14 cellular contexts compared by ENCODE assay signal in the genomic region with DNA sequence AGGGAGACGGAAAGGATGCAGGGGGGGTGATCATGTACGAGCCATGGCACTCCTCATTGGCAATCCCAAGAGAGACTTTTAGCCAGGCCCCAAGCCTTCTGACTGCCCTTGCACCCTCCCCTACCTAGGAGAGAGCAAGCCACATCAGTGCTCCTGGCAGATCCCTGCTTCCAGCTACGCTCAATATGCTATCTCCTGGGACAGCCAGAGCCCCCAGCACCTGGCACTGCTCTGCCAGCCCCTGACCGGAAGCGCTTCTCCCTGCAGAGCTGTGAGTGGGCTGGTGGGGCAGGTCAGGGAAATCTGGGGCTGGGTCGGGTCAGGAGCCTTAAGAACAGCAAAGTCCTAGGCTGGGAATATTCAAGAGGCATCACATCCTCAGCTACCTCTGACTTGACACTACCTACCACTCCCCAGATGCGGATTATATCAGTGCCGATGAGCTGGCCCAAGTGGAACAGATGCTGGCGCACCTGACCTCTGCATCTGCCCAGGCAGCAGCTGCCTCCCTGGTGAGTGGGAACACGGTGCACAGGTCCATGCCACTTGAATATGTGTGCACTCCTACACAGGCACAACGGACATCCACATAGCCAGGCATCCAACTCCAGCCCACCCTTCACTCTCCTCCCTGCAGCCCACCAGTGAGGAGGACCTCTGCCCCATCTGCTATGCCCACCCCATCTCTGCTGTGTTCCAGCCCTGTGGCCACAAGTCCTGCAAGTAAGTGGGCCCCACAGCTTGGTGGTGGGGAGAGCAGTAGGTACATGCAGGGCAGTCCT. TPM values are rescaled to one million over a fixed set of nuclear protein-coding genes. Genes with fewer than 3 reads are reported as not detected.
DNase-seq lines count a peak whose midpoint lies in the region; ATAC-seq and TF ChIP-seq lines count a peak whose summit lies in the region.
"Had no signal": no experiment of that assay in that cellular context is flagged by ENCODE, and none has a peak within 500 bp of the region (broad histone marks: within the 10 kb centered on the region; RNA-seq: fewer than 3 reads in every experiment).

No MANE protein-coding gene starts in this region.

- H3K36me3 ChIP-seq in SK-N-SH (replicated peaks in 1 of 2; ENCODE audit: control insufficient read depth in 1 of 2, insufficient read depth in 2 of 2, low read length in 1 of 2), result peaks cover 0 to 40% of the 10 kb centered on the region in 2 experiments
- peaks cover 3 to 24% of the 10 kb centered on the region in 2 experiments; a peak in 2 of 4 replicates for H3K36me3 ChIP-seq in HCT116 (ENCODE audit: control insufficient read depth in 1 of 2, insufficient read depth in 2 of 2, low read length in 2 of 2)

- H3K27me3 Mint-ChIP-seq in effector memory CD8-positive, alpha-beta T cell, result no peaks in the 10 kb centered on the region

- H2AFZ ChIP-seq in SK-N-SH (ENCODE audit: low read depth) (no peak overlapping the region), HCT116 (ENCODE audit: low read depth, low read length, poor library complexity, severe bottlenecking) (no peak overlapping the region)

- TF ChIP-seq RAD21 in SK-N-SH (IDR thresholded peaks at IDR 0.05; ENCODE audit: low read length), result no peak
- no peak for TF ChIP-seq RAD21 in HCT116 (IDR thresholded peaks at IDR 0.05; ENCODE audit: low read depth)

- POLR2A ChIA-PET in SK-N-SH (lab: Yijun Ruan, JAX), result interaction anchor here (0.6 kb wide), 1 partner anchor 83 kb away, joined by 3 read pairs; the partner anchor contains the start of gene INKA1
- POLR2A ChIA-PET in HCT116 (lab: Charles Lee), result interaction anchor here (0.7 kb wide), 1 partner anchor 170 kb away, joined by 5 read pairs; no protein-coding TSS in a partner anchor

- DNase-seq in SK-N-SH (peak; percentile 33), HCT116 (ENCODE audit: low read depth, low spot score) (no peak), sciatic nerve (ENCODE audit: low spot score) (peak; percentile 52), A172 (ENCODE audit: low spot score) (no peak), SHP77 treated with DMSO at 0.1 percent for 48 hours (lab: John Stamatoyannopoulos, UW) (no peak)
- DNase-seq in effector memory CD8-positive, alpha-beta T cell, result no peak
- DNase-seq: activated CD4-positive, alpha-beta T cell treated with anti-CD3 and anti-CD28 coated beads for 4 hours; DMS79 treated with DMSO at 0.1 percent for 48 hours; NCI-H226 had no signal

- peak overlapping the region; percentile 15 to 95 for H3K4me3 Mint-ChIP-seq in effector memory CD8-positive, alpha-beta T cell

- H3K9me2 ChIP-seq in SK-N-SH, result no peaks in the 10 kb centered on the region
- no peaks in the 10 kb centered on the region for H3K9me2 ChIP-seq in HCT116 (ENCODE audit: insufficient read depth)

- H4K20me1 ChIP-seq in SK-N-SH (ENCODE audit: insufficient read depth) (no peaks in the 10 kb centered on the region), HCT116 (ENCODE audit: insufficient read depth) (no peaks in the 10 kb centered on the region)

- no peak for TF ChIP-seq EP300 in SK-N-SH (IDR thresholded peaks at IDR 0.05; ENCODE audit: borderline replicate concordance in 1 of 2, low read depth in 1 of 2, low read length in 1 of 2)

- WGBS in SK-N-SH (ENCODE audit: low lambda C conversion rate), result 97% methylated on average over 6 of the region's 11 CpGs

- H3K4me1 Mint-ChIP-seq in effector memory CD8-positive, alpha-beta T cell (ENCODE audit: low read depth in 2 of 2), result peaks cover 32 to 38% of the 10 kb centered on the region in 2 donors

- RAD21 ChIA-PET in HCT116 (lab: Charles Lee; ENCODE audit: low non-redundant PET in 1 of 2, low total read pairs in 2 of 2, uncharacterized antibody in 2 of 2, unreplicated experiment in 2 of 2), result no interaction called here

- H3K79me2 ChIP-seq in SK-N-SH (ENCODE audit: insufficient read depth) (peaks cover 15% of the 10 kb centered on the region), HCT116 (ENCODE audit: insufficient read depth, low read length) (peaks cover 18% of the 10 kb centered on the region)

- H3K9me3 Mint-ChIP-seq in effector memory CD8-positive, alpha-beta T cell, result no peaks in the 10 kb centered on the region

- TF ChIP-seq POLR2A in HCT116 (IDR thresholded peaks at IDR 0.05; ENCODE audit: borderline replicate concordance, extremely low read depth, insufficient read depth, insufficient read length), result peak; percentile 21

- H3K27ac Mint-ChIP-seq in effector memory CD8-positive, alpha-beta T cell, result peak overlapping the region in 1 of 2 donors; percentile 89

- H3K4me3 ChIP-seq in SK-N-SH (ENCODE audit: low read depth in 2 of 2, low read length in 1 of 2) (no peak overlapping the region), HCT116 (replicated peaks in 1 of 2; ENCODE audit: low read depth in 1 of 2, low read length in 2 of 2) (no peak overlapping the region)

- no peak overlapping the region; a peak in 1 of 4 replicates for H3K27ac ChIP-seq in SK-N-SH (ENCODE audit: low read depth in 2 of 2, low read length in 1 of 2)
- peak overlapping the region; percentile 5; the same call in 1 of the 2 replicates for H3K27ac ChIP-seq in HCT116 (ENCODE audit: low read depth, low read length)
- H3K27ac ChIP-seq: SJSA1 had no signal

- H3K9ac ChIP-seq in SK-N-SH (no peak overlapping the region), HCT116 (ENCODE audit: low read length) (no peak overlapping the region)

- TF ChIP-seq CTCF in SK-N-SH (IDR thresholded peaks at IDR 0.05) (no peak), HCT116 (IDR thresholded peaks at IDR 0.05 in 2 of 3, conservative IDR thresholded peaks at IDR 0.05 in 1 of 3; ENCODE audit: borderline replicate concordance in 1 of 3, insufficient read depth in 1 of 3, low read depth in 2 of 3, low read length in 2 of 3) (no peak)

- H3K4me2 ChIP-seq in SK-N-SH (no peak overlapping the region), HCT116 (ENCODE audit: low read length) (no peak overlapping the region)

- intact Hi-C loops in HCT116 (cut with micrococcal nuclease) (loop anchor here (5.0 kb wide), 1 partner anchor 117 kb away; no protein-coding TSS in a partner anchor), sciatic nerve (cut with DNase I) (no loop called here)

- peaks cover 56% of the 10 kb centered on the region for H3K36me3 Mint-ChIP-seq in effector memory CD8-positive, alpha-beta T cell (ENCODE audit: insufficient read depth)

- peaks cover 13% of the 10 kb centered on the region for H3F3A ChIP-seq in SK-N-SH (replicated peaks; ENCODE audit: insufficient read depth)

- ATAC-seq in SK-N-SH treated with all-trans-retinoic acid at 6 μM for 48 hours (no peak), HCT116 (no peak), sciatic nerve (no peak), GM18519 (IDR thresholded peaks at IDR 0.05; ENCODE audit: low FRiP score, unreplicated experiment) (no peak)
- no peak for ATAC-seq in effector memory CD8-positive, alpha-beta T cell (replicated peaks)

- H3K27me3 ChIP-seq in SK-N-SH (ENCODE audit: insufficient read depth), result no peaks in the 10 kb centered on the region
- H3K27me3 ChIP-seq in HCT116 (ENCODE audit: insufficient read depth, low read length), result no peaks in the 10 kb centered on the region
- H3K27me3 ChIP-seq: SJSA1 had no signal

- no TSS peak for BruUV-seq in HCT116 (replicated peaks; lab: Mats Ljungman, UMichigan)

- CTCF ChIA-PET in SK-N-SH (lab: Yijun Ruan, JAX) (interaction anchor here (1.3 to 7.9 kb wide), 7 partner anchors 8 to 181 kb away, joined by 4 to 76 read pairs (median 7); partner anchors contain the start of gene INKA1), HCT116 (lab: Charles Lee) (no interaction called here)

- H3K9me3 ChIP-seq in SK-N-SH (no peaks in the 10 kb centered on the region), HCT116 (ENCODE audit: control insufficient read depth in 1 of 2, insufficient read depth in 1 of 2, low read depth in 1 of 2, low read length in 2 of 2) (no peaks in the 10 kb centered on the region)
- H3K9me3 ChIP-seq: SJSA1 had no signal

- H3K4me1 ChIP-seq in SK-N-SH (ENCODE audit: control insufficient read depth in 1 of 2, insufficient read depth in 2 of 2, low read depth in 1 of 2, low read length in 1 of 2) (peaks cover 8 to 32% of the 10 kb centered on the region in 2 experiments; a peak in 2 of 4 replicates), HCT116 (ENCODE audit: control insufficient read depth in 1 of 2, insufficient read depth in 2 of 2, low read length in 2 of 2) (peaks cover 13 to 37% of the 10 kb centered on the region in 2 experiments; a peak in 3 of 4 replicates)

TF ChIP-seq in SK-N-SH treated with all-trans-retinoic acid at 6 μM for 48 hours, 23 proteins besides CTCF, POLR2A, EP300 and RAD21 (continues in another document):
- no peak for TF ChIP-seq TOX (CRISPR knock-in tag; IDR thresholded peaks at IDR 0.05; ENCODE audit: borderline replicate concordance)

RNA-seq across cellular contexts. Expression of gene AMIGO3, which starts 1.1 kb away (rescaled TPM):
- 1.1 and 1.2 TPM in 2 replicates for polyA plus RNA-seq in SK-N-SH (2012; rRNA removed)
- polyA plus RNA-seq in SK-N-SH (2012; cell fraction: cytosol; rRNA removed), result 0.66 TPM in 1 of 2 replicates, not detected in the other
- polyA plus RNA-seq in SK-N-SH (2012; cell fraction: nucleus; rRNA removed), result 5.8 and 6.5 TPM in 2 replicates
- total RNA-seq in HCT116 (2021; ENCODE audit: unreplicated experiment), result 0.32 TPM
- polyA plus RNA-seq in HCT116 (2012), result 1.1 and 1.3 TPM in 2 replicates
- not detected for total RNA-seq in sciatic nerve
- total RNA-seq in A172 (2014; rRNA removed; shearing (Covaris generic)), result 0.41 and 1.0 TPM in 2 replicates
- total RNA-seq: aorta, endothelial cell of umbilical vein had no signal

RNA-seq across cellular contexts. Expression of gene GMPPB, which starts 3.2 kb away (rescaled TPM):
- 25.1 and 28.3 TPM in 2 replicates for polyA plus RNA-seq in SK-N-SH (2012; rRNA removed)
- 9.2 and 16.1 TPM in 2 replicates for polyA plus RNA-seq in SK-N-SH (2012; cell fraction: cytosol; rRNA removed)
- 47.8 and 50.9 TPM in 2 replicates for polyA plus RNA-seq in SK-N-SH (2012; cell fraction: nucleus; rRNA removed)
- 24.1 TPM for total RNA-seq in HCT116 (2021; ENCODE audit: unreplicated experiment)
- polyA plus RNA-seq in HCT116 (2012), result 18.6 and 26.6 TPM in 2 replicates
- 22.0 TPM for total RNA-seq in sciatic nerve
- 25.6 and 27.3 TPM in 2 replicates for total RNA-seq in A172 (2014; rRNA removed; shearing (Covaris generic))

RNA-seq across cellular contexts. Expression of gene RNF123, which starts 31.2 kb away (rescaled TPM):
- 48.1 and 53.3 TPM in 2 replicates for polyA plus RNA-seq in SK-N-SH (2012; rRNA removed)
- polyA plus RNA-seq in SK-N-SH (2012; cell fraction: cytosol; rRNA removed), result 15.5 and 21.9 TPM in 2 replicates
- 151 and 186 TPM in 2 replicates for polyA plus RNA-seq in SK-N-SH (2012; cell fraction: nucleus; rRNA removed)
- total RNA-seq in HCT116 (2021; ENCODE audit: unreplicated experiment), result 71.9 TPM
- polyA plus RNA-seq in HCT116 (2012), result 49.7 and 51.5 TPM in 2 replicates
- 37.9 TPM for total RNA-seq in sciatic nerve
- total RNA-seq in A172 (2014; rRNA removed; shearing (Covaris generic)), result 17.3 and 55.0 TPM in 2 replicates

RNA-seq across cellular contexts. Expression of gene MST1, which starts 31.3 kb away (rescaled TPM):
- polyA plus RNA-seq in SK-N-SH (2012; rRNA removed), result 35.1 and 46.3 TPM in 2 replicates
- 2.8 and 4.5 TPM in 2 replicates for polyA plus RNA-seq in SK-N-SH (2012; cell fraction: cytosol; rRNA removed)
- polyA plus RNA-seq in SK-N-SH (2012; cell fraction: nucleus; rRNA removed), result 411 and 496 TPM in 2 replicates
- total RNA-seq in HCT116 (2021; ENCODE audit: unreplicated experiment) (15.4 TPM), sciatic nerve (20.6 TPM)
- polyA plus RNA-seq in HCT116 (2012), result 11.6 and 11.8 TPM in 2 replicates
- 0.72 and 2.0 TPM in 2 replicates for total RNA-seq in A172 (2014; rRNA removed; shearing (Covaris generic))

RNA-seq across cellular contexts. Expression of gene APEH, which starts 46.4 kb away (rescaled TPM):
- 112 and 122 TPM in 2 replicates for polyA plus RNA-seq in SK-N-SH (2012; rRNA removed)
- 61.5 and 82.7 TPM in 2 replicates for polyA plus RNA-seq in SK-N-SH (2012; cell fraction: cytosol; rRNA removed)
- polyA plus RNA-seq in SK-N-SH (2012; cell fraction: nucleus; rRNA removed), result 196 and 200 TPM in 2 replicates
- 246 TPM for total RNA-seq in HCT116 (2021; ENCODE audit: unreplicated experiment)
- polyA plus RNA-seq in HCT116 (2012), result 185 and 207 TPM in 2 replicates
- total RNA-seq in sciatic nerve, result 51.0 TPM
- total RNA-seq in A172 (2014; rRNA removed; shearing (Covaris generic)), result 120 and 144 TPM in 2 replicates

Comparison
In these comparisons a context has a peak if more than half of its experiments do, and no peak if none do; other contexts are left out.
1. DNase-seq: peak in SK-N-SH (single experiment) and sciatic nerve (single experiment); none in HCT116 (single experiment), effector memory CD8-positive, alpha-beta T cell (0 of 3), A172 (single experiment) and SHP77 treated with DMSO at 0.1 percent for 48 hours (single experiment).